In the genomic region with DNA sequence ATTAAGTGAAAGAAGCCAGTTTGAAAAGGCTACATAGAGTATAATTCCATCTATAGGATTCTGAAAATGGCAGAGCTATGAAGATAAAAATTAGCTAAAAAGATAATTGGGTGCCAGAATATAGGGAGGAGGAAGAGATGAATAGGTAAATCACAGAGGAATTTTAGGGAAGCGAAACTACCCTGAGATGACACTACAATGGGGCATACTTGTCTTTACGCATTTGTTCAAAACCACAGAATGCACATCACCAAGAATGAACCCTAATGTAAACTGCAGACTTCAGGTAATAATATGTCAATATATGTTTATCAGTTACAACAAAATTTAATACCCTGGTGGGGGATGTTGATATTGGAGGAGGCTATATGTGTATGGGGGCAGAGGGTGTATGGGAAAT, we compare ENCODE assay signal across 19 cellular contexts.
DNase-seq lines count a peak whose midpoint lies in the region; ATAC-seq, FAIRE-seq and TF ChIP-seq lines count a peak whose summit lies in the region.
"Had no signal": no experiment of that assay in that cellular context is flagged by ENCODE, and none has a peak within 500 bp of the region (broad histone marks: within the 10 kb centered on the region; RNA-seq: fewer than 3 reads in every experiment).

No MANE protein-coding gene starts in this region.

- ATAC-seq in GM18868 (IDR thresholded peaks at IDR 0.05; ENCODE audit: unreplicated experiment) = peak; percentile 62
- ATAC-seq: CD8-positive, alpha-beta T cell had no signal

- DNase-seq in GM12891 (ENCODE audit: insufficient read length, low spot score) (no peak), MV-4-11 (lab: John Stamatoyannopoulos, UW) (peak; percentile 25), RPMI8226 (peak; percentile 13), NCI-H146 (lab: John Stamatoyannopoulos, UW) (no peak), posterior cingulate gyrus (no peak), HT-29 (ENCODE audit: low spot score) (no peak), HuH-7 (ENCODE audit: low spot score) (no peak)
- DNase-seq: Caco-2; CD4-positive, CD25-positive, alpha-beta regulatory T cell; CD8-positive, alpha-beta T cell; DMS153; DND-41; GM23248; H7; HCEC 1CT had no signal

- no peak for FAIRE-seq in GM12891 (lab: Jason Lieb, UNC)
- FAIRE-seq: G401.6, GM18507, H1 had no signal

- TF ChIP-seq POLR2A in GM12891 (IDR thresholded peaks at IDR 0.05; ENCODE audit: low read depth, low read length) = no peak

- intact Hi-C loops in posterior cingulate gyrus (cut with DNase I) = no loop called here

TF ChIP-seq in GM12891, 5 proteins besides CTCF, POLR2A, EP300 and RAD21:
- TF ChIP-seq POLR2AphosphoS5 (IDR thresholded peaks at IDR 0.05; ENCODE audit: low read depth, low read length) (no peak), SPI1 (IDR thresholded peaks at IDR 0.05; ENCODE audit: low read depth, low read length) (peak; percentile 62)

Comparison
In these comparisons a context has a peak if more than half of its experiments do, and no peak if none do; other contexts are left out.
1. DNase-seq: peak in MV-4-11 (single experiment) and RPMI8226 (single experiment); none in GM12891 (single experiment), NCI-H146 (single experiment), posterior cingulate gyrus (0 of 10), HT-29 (single experiment) and HuH-7 (single experiment).